Comparison of ENCODE assay signal across 7 cellular contexts in the genomic region with DNA sequence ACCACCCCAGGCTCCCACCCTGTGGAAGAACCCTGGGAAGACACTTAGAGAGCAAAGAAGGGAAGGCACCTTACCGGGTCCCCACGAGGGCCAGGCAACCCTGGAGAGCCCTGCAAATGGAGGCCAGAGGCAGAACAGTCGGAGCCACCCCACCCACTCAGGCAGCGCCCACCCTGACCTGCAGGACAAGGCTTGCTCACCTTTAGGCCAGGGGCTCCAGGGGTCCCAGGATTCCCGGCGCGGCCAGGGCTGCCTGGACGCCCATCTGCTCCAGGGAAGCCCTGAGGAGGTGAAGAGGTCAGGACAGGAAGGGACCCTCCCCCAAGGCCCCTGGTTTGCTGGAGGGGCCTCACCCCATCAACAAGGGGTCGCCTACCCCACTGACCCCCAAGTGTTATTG. TPM values are rescaled to one million over a fixed set of nuclear protein-coding genes. Genes with fewer than 3 reads are reported as not detected.
"Had no signal": no experiment of that assay in that cellular context is flagged by ENCODE, and none has a peak within 500 bp of the region (broad histone marks: within the 10 kb centered on the region; RNA-seq: fewer than 3 reads in every experiment).

No MANE protein-coding gene starts in this region.

- H3K4me3 Mint-ChIP-seq: GM23338, H9 had no signal

- H3K9me3 Mint-ChIP-seq: GM23338, H9 had no signal

- H3K27ac Mint-ChIP-seq: GM23338, H9 had no signal

- H3K4me3 ChIP-seq: GM23338, K562 had no signal

- DNase-seq: H9, HCEC 1CT, IMR-90 had no signal

- ATAC-seq: GM23338, K562 had no signal

RNA-seq across cellular contexts. Expression of a gene that starts 21.3 kb away (rescaled TPM):
- total RNA-seq: H1, HT-29 had no signal
- polyA plus RNA-seq: GM23338 had no signal

RNA-seq across cellular contexts. Expression of a gene that starts 36.7 kb away (rescaled TPM):
- total RNA-seq: GM23338, H1, HT-29, IMR-90, K562 had no signal
- polyA plus RNA-seq: GM23338, H1, K562 had no signal
